Comparison of ENCODE assay signal across 19 cellular contexts in genomic region chr9:75504721-75505120, GRCh38.
"Had no signal": no experiment of that assay in that cellular context is flagged by ENCODE, and none has a peak within 500 bp of the region (broad histone marks: within the 10 kb centered on the region; RNA-seq: fewer than 3 reads in every experiment).

No MANE protein-coding gene starts in this region.

- H3K4me1 ChIP-seq: body of pancreas, foreskin keratinocyte, neural progenitor cell had no signal

- H3K27ac ChIP-seq: body of pancreas, foreskin keratinocyte, neural progenitor cell, ovary, tibial artery, vagina had no signal

- DNase-seq: activated CD4-positive, alpha-beta T cell treated with anti-CD3 and anti-CD28 coated beads, Interleukin-2, amount 10 ng/mL, durations not matched to agents 7 days and 5 days; activated CD8-positive, alpha-beta memory T cell treated with anti-CD3 and anti-CD28 coated beads, Interleukin-2, amount 50 U/mL, for 48 hours; activated gamma-delta T cell; activated T-cell treated with anti-CD3 and anti-CD28 coated beads, Interleukin-2, amount 50 U/mL, for 72 hours; amniotic stem cell; cortex of kidney; effector CD4-positive, alpha-beta T cell; foreskin keratinocyte; immature natural killer cell; naive B cell; ovary; stimulated activated CD4-positive, alpha-beta T cell treated with anti-CD3 and anti-CD28 coated beads, Interleukin-2, amount 100 ng/mL, for 48 hours; stimulated activated naive B cell treated with anti-CD40 and anti-IgM and Interleukin-4, amounts not matched to agents 10 μg/mL and 1 μg/mL and 100 μg/mL, for 72 hours had no signal

- H3K4me3 ChIP-seq: body of pancreas, lung, neural progenitor cell, ovary, tibial artery, vagina had no signal

- H3K9me3 ChIP-seq: body of pancreas, ovary, vagina had no signal

- H3K36me3 ChIP-seq: neural progenitor cell, ovary, tibial artery, vagina had no signal

- H3K27me3 ChIP-seq: body of pancreas, foreskin keratinocyte, neural progenitor cell, ovary, tibial artery, vagina had no signal

- ATAC-seq: activated naive CD4-positive, alpha-beta T cell treated with anti-CD3 and anti-CD28 coated beads, Interleukin-2, amount 50 U/mL, for 72 hours; activated T-cell treated with anti-CD3 and anti-CD28 coated beads, Interleukin-2, amount 50 U/mL, for 72 hours; body of pancreas; foreskin keratinocyte; stimulated activated naive B cell treated with anti-CD40 and anti-IgM and Interleukin-4, amounts not matched to agents 10 μg/mL and 1 μg/mL and 100 μg/mL, for 72 hours had no signal
